ENCODE assay signal across 10 cellular contexts in genomic region chr9:3875371-3876132, GRCh38.
DNase-seq lines count a peak whose midpoint lies in the region; ATAC-seq, FAIRE-seq and TF ChIP-seq lines count a peak whose summit lies in the region.
"Had no signal": no experiment of that assay in that cellular context is flagged by ENCODE, and none has a peak within 500 bp of the region (broad histone marks: within the 10 kb centered on the region; RNA-seq: fewer than 3 reads in every experiment).

No MANE protein-coding gene starts in this region.

- no peak overlapping the region for H2BK15ac ChIP-seq in H1 (ENCODE audit: low read length)

- H2AFZ ChIP-seq in GM23338 (no peak overlapping the region), H1 (ENCODE audit: low read length) (no peak overlapping the region)

- H3K27ac Mint-ChIP-seq in GM23338 = peak overlapping the region; percentile 46; the same call in 1 of the 2 replicates
- H3K27ac Mint-ChIP-seq: activated CD4-positive, alpha-beta memory T cell treated with anti-CD3 and anti-CD28 coated beads, Interleukin-2, amount 10 ng/mL, durations not matched to agents 7 days and 5 days had no signal

- no peaks in the 10 kb centered on the region for H3K79me1 ChIP-seq in H1 (ENCODE audit: low read depth, low read length)

- ATAC-seq in GM23338 (no peak), GM18520 (IDR thresholded peaks at IDR 0.05; ENCODE audit: unreplicated experiment) (no peak), HG03520 (IDR thresholded peaks at IDR 0.05; ENCODE audit: unreplicated experiment) (no peak)

- no peak for FAIRE-seq in H1 (lab: Jason Lieb, UNC)

- H3K4me3 ChIP-seq in GM23338 = no peak overlapping the region
- no peak overlapping the region for H3K4me3 ChIP-seq in H1 (ENCODE audit: extremely low read depth in 1 of 4, insufficient read depth in 2 of 4, low read depth in 3 of 4, low read length in 4 of 4)

- no peak overlapping the region for H2BK20ac ChIP-seq in H1 (ENCODE audit: low read length)

- H2AK5ac ChIP-seq in H1 (ENCODE audit: low read depth, low read length) = no peak overlapping the region

- H3K9me3 Mint-ChIP-seq in GM23338 = peaks cover 19% of the 10 kb centered on the region

- 0 out of 2 replicates have a peak overlapping the region, but pooled peaks have one; percentile 4 for H2BK12ac ChIP-seq in H1 (ENCODE audit: low read depth, low read length)

- TF ChIP-seq EP300 in H1 (IDR thresholded peaks at IDR 0.05; ENCODE audit: borderline replicate concordance in 1 of 2, low read depth in 2 of 2, low read length in 2 of 2) = no peak

- H3K18ac ChIP-seq in H1 (ENCODE audit: extremely low read depth, low read length) = no peak overlapping the region

- no peaks in the 10 kb centered on the region for H3K36me3 ChIP-seq in GM23338 (ENCODE audit: insufficient read depth)
- no peaks in the 10 kb centered on the region for H3K36me3 ChIP-seq in H1 (ENCODE audit: control insufficient read depth in 2 of 4, insufficient read depth in 4 of 4, low read length in 3 of 4)
- H3K36me3 ChIP-seq: neutrophil had no signal

- H4K8ac ChIP-seq in H1 (ENCODE audit: extremely low read depth, insufficient read depth, low read length) = no peak overlapping the region

- H3K79me2 ChIP-seq in GM23338 (replicated peaks; ENCODE audit: insufficient read depth) (no peaks in the 10 kb centered on the region), H1 (ENCODE audit: control insufficient read depth in 1 of 2, insufficient read depth in 2 of 2, low read length in 2 of 2) (no peaks in the 10 kb centered on the region)

- H3K27me3 ChIP-seq in GM23338 (ENCODE audit: insufficient read depth) (no peaks in the 10 kb centered on the region), H1 (replicated peaks in 1 of 4; ENCODE audit: control insufficient read depth in 3 of 4, extremely low read depth in 1 of 4, insufficient read depth in 3 of 4, low read length in 3 of 4) (no peaks in the 10 kb centered on the region; a peak in 1 of 7 replicates)
- H3K27me3 ChIP-seq: neutrophil had no signal

- H3K4ac ChIP-seq in H1 (replicated peaks; ENCODE audit: insufficient read length, low read depth, low read length) = no peak overlapping the region

- peaks cover 23% of the 10 kb centered on the region for H3K4me1 Mint-ChIP-seq in GM23338

- no peak overlapping the region for H2BK120ac ChIP-seq in H1 (replicated peaks; ENCODE audit: low read depth, low read length)

- no peaks in the 10 kb centered on the region; the same call in 1 of the 2 replicates for H3K23me2 ChIP-seq in H1 (ENCODE audit: low read depth, low read length)

- H3K9me2 ChIP-seq in GM23338 (ENCODE audit: insufficient read depth) = peaks cover 6% of the 10 kb centered on the region; the same call in 1 of the 2 replicates

- H3K9me3 ChIP-seq in H1 (ENCODE audit: insufficient read depth in 2 of 2, low read depth in 1 of 2, low read length in 1 of 2) = peaks cover 4 to 6% of the 10 kb centered on the region in 2 experiments; a peak in 2 of 4 replicates
- H3K9me3 ChIP-seq: neutrophil had no signal

- H3K14ac ChIP-seq in H1 (ENCODE audit: insufficient read length) = no peak overlapping the region

- no peak for TF ChIP-seq POLR2A in H1 (IDR thresholded peaks at IDR 0.05; ENCODE audit: control extremely low read depth in 1 of 2, low read depth in 2 of 2, low read length in 2 of 2)

- no peak overlapping the region for H3K23ac ChIP-seq in H1 (ENCODE audit: insufficient read length)

- no peaks in the 10 kb centered on the region for H3K27me3 Mint-ChIP-seq in GM23338 (ENCODE audit: insufficient read depth, low read depth, poor library complexity)

- H3K27ac ChIP-seq in GM23338 (ENCODE audit: low read depth) (no peak overlapping the region), H1 (ENCODE audit: low read depth, low read length) (no peak overlapping the region)
- H3K27ac ChIP-seq: neutrophil had no signal

- no peak overlapping the region for H4K91ac ChIP-seq in H1 (replicated peaks; ENCODE audit: insufficient read length, low read length)

- H3K4me1 ChIP-seq in GM23338 (ENCODE audit: insufficient read depth) (peaks cover 23% of the 10 kb centered on the region), H1 (replicated peaks in 1 of 4; ENCODE audit: control insufficient read depth in 3 of 4, insufficient read depth in 4 of 4, low read length in 3 of 4) (peaks cover 0 to 7% (median 4%) of the 10 kb centered on the region in 4 experiments; a peak in 5 of 7 replicates)

- H4K20me1 ChIP-seq in GM23338 (replicated peaks; ENCODE audit: insufficient read depth) (no peaks in the 10 kb centered on the region), H1 (replicated peaks in 1 of 2; ENCODE audit: control insufficient read depth in 1 of 2, insufficient read depth in 2 of 2, low read length in 2 of 2) (no peaks in the 10 kb centered on the region)

- no peak overlapping the region for H3K56ac ChIP-seq in H1 (replicated peaks; ENCODE audit: insufficient read length, low read depth, low read length)

- H3K4me3 Mint-ChIP-seq in GM23338 = no peak overlapping the region
- H3K4me3 Mint-ChIP-seq: activated CD4-positive, alpha-beta memory T cell treated with anti-CD3 and anti-CD28 coated beads, Interleukin-2, amount 10 ng/mL, durations not matched to agents 7 days and 5 days had no signal

- no peak for TF ChIP-seq CTCF in GM23338 (conservative IDR thresholded peaks at IDR 0.05; ENCODE audit: low read depth in 2 of 2)
- TF ChIP-seq CTCF in H1 (IDR thresholded peaks at IDR 0.05; ENCODE audit: control extremely low read depth in 1 of 3, insufficient read depth in 1 of 3, low read depth in 1 of 3, low read length in 3 of 3) = no peak

- WGBS in H1 (ENCODE audit: extremely low coverage in 1 of 2, insufficient coverage in 1 of 2, insufficient read length in 1 of 2, insufficient replicate concordance in 2 of 2, low coverage in 1 of 2, low lambda C conversion rate in 2 of 2, missing lambda C conversion rate in 1 of 2), 2 experiments = 66% methylated on average over 8 of the region's 8 CpGs; no CpG with 5 or more reads in 1 of the 2 experiments

- H3K4me2 ChIP-seq in GM23338 = peak overlapping the region; percentile 57; the same call in 1 of the 2 replicates
- no peak overlapping the region for H3K4me2 ChIP-seq in H1 (ENCODE audit: insufficient read depth in 1 of 2, low read depth in 2 of 2, low read length in 2 of 2)

- POLR2A ChIA-PET in H1 (lab: Charles Lee; ENCODE audit: partially characterized antibody) = interaction anchor here (0.6 kb wide), 1 partner anchor 31 kb away, joined by 3 read pairs; no protein-coding TSS in a partner anchor

- no peak overlapping the region for H3K9ac ChIP-seq in H1 (replicated peaks in 1 of 4; ENCODE audit: extremely low read depth in 1 of 4, low read depth in 3 of 4, low read length in 3 of 4)

- no peak for TF ChIP-seq RAD21 in H1 (IDR thresholded peaks at IDR 0.05 in 1 of 2, conservative IDR thresholded peaks at IDR 0.05 in 1 of 2; ENCODE audit: low read depth in 2 of 2, low read length in 2 of 2)

- no peak overlapping the region for H2BK5ac ChIP-seq in H1 (ENCODE audit: low read depth, low read length)

- H3K36me3 Mint-ChIP-seq in GM23338 (ENCODE audit: low read depth) = peaks cover 15% of the 10 kb centered on the region

- CTCF ChIA-PET in H1 (lab: Charles Lee; ENCODE audit: partially characterized antibody) = interaction anchor here (1.4 kb wide), 1 partner anchor 10 kb away, joined by 4 read pairs; no protein-coding TSS in a partner anchor

- H4K5ac ChIP-seq in H1 (ENCODE audit: insufficient read length, low read depth, low read length) = peak overlapping the region; percentile 29

- DNase-seq in GM23338 (ENCODE audit: low spot score) = no peak
- peak; percentile 90 for DNase-seq in RKO (ENCODE audit: low spot score)
- no peak for DNase-seq in H1 (ENCODE audit: low read depth in 1 of 2, low spot score in 2 of 2)
- DNase-seq in pulmonary artery endothelial cell (ENCODE audit: low read depth, low spot score) = peak; percentile 60
- DNase-seq in SHP77 treated with DMSO at 0.1 percent for 48 hours (lab: John Stamatoyannopoulos, UW) = no peak
- DNase-seq: activated CD4-positive, alpha-beta memory T cell treated with anti-CD3 and anti-CD28 coated beads, Interleukin-2, amount 10 ng/mL, durations not matched to agents 7 days and 5 days; caudate nucleus had no signal

- no peaks in the 10 kb centered on the region for H3F3A ChIP-seq in GM23338 (replicated peaks; ENCODE audit: low read depth)

TF ChIP-seq in H1, 55 proteins besides CTCF, POLR2A, EP300 and RAD21:
- TF ChIP-seq KDM5A (IDR thresholded peaks at IDR 0.05; ENCODE audit: low read length) (no peak), BRCA1 (IDR thresholded peaks at IDR 0.05; ENCODE audit: low read depth, low read length) (no peak)

Comparison
In these comparisons a context has a peak if more than half of its experiments do, and no peak if none do; other contexts are left out.
1. DNase-seq: peak in RKO (single experiment) and pulmonary artery endothelial cell (single experiment); none in GM23338 (single experiment), H1 (0 of 2) and SHP77 treated with DMSO at 0.1 percent for 48 hours (single experiment).